ENCODE assay signal across 17 cellular contexts in genomic region chr13:44792096-44792495, GRCh38.
"Had no signal": no experiment of that assay in that cellular context is flagged by ENCODE, and none has a peak within 500 bp of the region (broad histone marks: within the 10 kb centered on the region; RNA-seq: fewer than 3 reads in every experiment).

No MANE protein-coding gene starts in this region.

- H3K4me3 ChIP-seq: esophagus squamous epithelium, gastroesophageal sphincter, left ventricle myocardium inferior, lower lobe of right lung, neural progenitor cell, ovary, smooth muscle cell, upper lobe of left lung, uterus had no signal

- DNase-seq: esophagus squamous epithelium; foreskin fibroblast; glutamatergic neuron; immature natural killer cell; left ventricle myocardium inferior; lower lobe of right lung; nucleus accumbens; ovary; right cardiac atrium; stimulated activated CD4-positive, alpha-beta T cell treated with anti-CD3 and anti-CD28 coated beads, Interleukin-2, amount 100 ng/mL, for 48 hours; stimulated activated naive CD4-positive, alpha-beta T cell treated with Interleukin-2 at 50 U/mL for 16 hours; uterus had no signal

- H3K4me2 ChIP-seq: neural progenitor cell, smooth muscle cell had no signal

- H3K27me3 ChIP-seq: esophagus squamous epithelium, gastroesophageal sphincter, neural progenitor cell, ovary, upper lobe of left lung, uterus had no signal

- H3K4me1 ChIP-seq: gastroesophageal sphincter, uterus had no signal

- ATAC-seq: gastroesophageal sphincter; natural killer cell treated with Interleukin-12 subunit alpha and Interleukin-12 subunit beta and Interleukin-15 and Interleukin-18, amount 100 ng/mL, for 72 hours; right cardiac atrium had no signal

- H3K27ac ChIP-seq: esophagus squamous epithelium, gastroesophageal sphincter, left ventricle myocardium inferior, lower lobe of right lung, neural progenitor cell, ovary, upper lobe of left lung, uterus had no signal

- H3K9me3 ChIP-seq: esophagus squamous epithelium, gastroesophageal sphincter, left ventricle myocardium inferior, lower lobe of right lung, ovary, upper lobe of left lung, uterus had no signal

- H3K9ac ChIP-seq: neural progenitor cell had no signal

- H3K36me3 ChIP-seq: esophagus squamous epithelium, gastroesophageal sphincter, left ventricle myocardium inferior, lower lobe of right lung, neural progenitor cell, ovary, upper lobe of left lung, uterus had no signal
